24 cellular contexts compared by ENCODE assay signal in genomic region chr19:16903347-16903746, GRCh38. TPM values are rescaled to one million over a fixed set of nuclear protein-coding genes. Genes with fewer than 3 reads are reported as not detected.
DNase-seq lines count a peak whose midpoint lies in the region; ATAC-seq and TF ChIP-seq lines count a peak whose summit lies in the region.
"Had no signal": no experiment of that assay in that cellular context is flagged by ENCODE, and none has a peak within 500 bp of the region (broad histone marks: within the 10 kb centered on the region; RNA-seq: fewer than 3 reads in every experiment).

No MANE protein-coding gene starts in this region.

- WGBS in body of pancreas, 2 donors: 86 to 100% methylated on average over 1 to 7 of the region's 7 CpGs

- H3K4me1 ChIP-seq in body of pancreas (no peaks in the 10 kb centered on the region), osteoblast (ENCODE audit: insufficient read depth, low read length) (no peaks in the 10 kb centered on the region), SJCRH30 (no peaks in the 10 kb centered on the region)
- H3K4me1 ChIP-seq: BE2C had no signal

- TF ChIP-seq CTCF in body of pancreas (IDR thresholded peaks at IDR 0.05): no peak
- no peak for TF ChIP-seq CTCF in osteoblast (IDR thresholded peaks at IDR 0.05; ENCODE audit: extremely low read depth, low read depth, low read length)

- no peaks in the 10 kb centered on the region for H3K27me3 ChIP-seq in body of pancreas
- H3K27me3 ChIP-seq in osteoblast (ENCODE audit: insufficient read depth, low read length): no peaks in the 10 kb centered on the region
- H3K27me3 ChIP-seq in SJCRH30: no peaks in the 10 kb centered on the region
- H3K27me3 ChIP-seq: BE2C, BLaER1 had no signal

- H3K36me3 ChIP-seq in body of pancreas (replicated peaks in 1 of 2; ENCODE audit: insufficient read depth in 1 of 2, low read depth in 2 of 2) (no peaks in the 10 kb centered on the region), osteoblast (ENCODE audit: insufficient read depth, low read length) (no peaks in the 10 kb centered on the region), SJCRH30 (no peaks in the 10 kb centered on the region)
- H3K36me3 ChIP-seq: BE2C, BLaER1 had no signal

- H2AFZ ChIP-seq in osteoblast (ENCODE audit: low read length): no peak overlapping the region

- H3K79me2 ChIP-seq in osteoblast (ENCODE audit: insufficient read depth, low read length): no peaks in the 10 kb centered on the region

- H3K9me3 ChIP-seq in body of pancreas: no peaks in the 10 kb centered on the region
- H3K9me3 ChIP-seq in osteoblast (ENCODE audit: low read depth, low read length): no peaks in the 10 kb centered on the region
- no peaks in the 10 kb centered on the region for H3K9me3 ChIP-seq in SJCRH30 (replicated peaks)
- H3K9me3 ChIP-seq: BE2C, BLaER1 had no signal

- H3K4me2 ChIP-seq in osteoblast (ENCODE audit: insufficient read depth, low read length): no peak overlapping the region
- H3K4me2 ChIP-seq: BLaER1 had no signal

- DNase-seq in body of pancreas: no peak
- DNase-seq in mesenteric fat pad (ENCODE audit: low spot score): peak; percentile 86
- peak; percentile 70 for DNase-seq in osteoblast (ENCODE audit: insufficient read length, low spot score, missing footprints)
- no peak for DNase-seq in SJCRH30
- DNase-seq: 8988T; ACHN; BE2C; C1 segment of cervical spinal cord; CD4-positive, alpha-beta memory T cell; CD4-positive, CD25-positive, alpha-beta regulatory T cell; CD8-positive, alpha-beta memory T cell; COR-L47; DMS 273 treated with DMSO at 0.1 percent for 48 hours; DMS153; DMS53; DMS79; DND-41; EL; GDM1 had no signal

- ATAC-seq in body of pancreas (peak; percentile 9), GM21737 (IDR thresholded peaks at IDR 0.05; ENCODE audit: unreplicated experiment) (no peak)
- ATAC-seq: GM12878 had no signal

- H3K4me3 ChIP-seq in body of pancreas (no peak overlapping the region), osteoblast (ENCODE audit: insufficient read depth, low read length) (no peak overlapping the region), SJCRH30 (no peak overlapping the region)
- H3K4me3 ChIP-seq: BLaER1, GM12878 had no signal

- no peak for TF ChIP-seq POLR2A in body of pancreas (IDR thresholded peaks at IDR 0.05)

- no peaks in the 10 kb centered on the region for H4K20me1 ChIP-seq in osteoblast (ENCODE audit: insufficient read depth, low read length)
- H4K20me1 ChIP-seq: BLaER1 had no signal

- H3K27ac ChIP-seq in body of pancreas (no peak overlapping the region), osteoblast (ENCODE audit: low read depth, low read length) (no peak overlapping the region), SJCRH30 (no peak overlapping the region)
- H3K27ac ChIP-seq: BLaER1 had no signal

- intact Hi-C loops in body of pancreas (cut with DNase I): no loop called here

RNA-seq across cellular contexts. Expression of gene F2RL3, which starts 14.5 kb away (rescaled TPM):
- total RNA-seq in body of pancreas (1 to 10 TPM; 1.6 to 2.1 TPM), mesenteric fat pad (33.9 TPM), osteoblast (under 0.01 TPM in 2 replicates)
- total RNA-seq in SJCRH30 (2014; rRNA removed; shearing (Covaris generic)): 0.20 and 0.47 TPM in 2 replicates
- total RNA-seq: A673; CD4-positive, alpha-beta memory T cell; CD8-positive, alpha-beta memory T cell; G401 had no signal

Comparison
In these comparisons a context has a peak if more than half of its experiments do, and no peak if none do; other contexts are left out.
1. DNase-seq: peak in mesenteric fat pad (single experiment) and osteoblast (single experiment); none in body of pancreas (0 of 4) and SJCRH30 (0 of 2).
2. RNA of gene F2RL3, which starts 14.5 kb away (total RNA-seq): 33.9 TPM in mesenteric fat pad (single experiment); 1.6 to 2.1 TPM in body of pancreas, 0.20 to 0.47 TPM in SJCRH30 and under 0.01 TPM in osteoblast; every median in the first group is over 10 times any median in the second.